In the genomic region with DNA sequence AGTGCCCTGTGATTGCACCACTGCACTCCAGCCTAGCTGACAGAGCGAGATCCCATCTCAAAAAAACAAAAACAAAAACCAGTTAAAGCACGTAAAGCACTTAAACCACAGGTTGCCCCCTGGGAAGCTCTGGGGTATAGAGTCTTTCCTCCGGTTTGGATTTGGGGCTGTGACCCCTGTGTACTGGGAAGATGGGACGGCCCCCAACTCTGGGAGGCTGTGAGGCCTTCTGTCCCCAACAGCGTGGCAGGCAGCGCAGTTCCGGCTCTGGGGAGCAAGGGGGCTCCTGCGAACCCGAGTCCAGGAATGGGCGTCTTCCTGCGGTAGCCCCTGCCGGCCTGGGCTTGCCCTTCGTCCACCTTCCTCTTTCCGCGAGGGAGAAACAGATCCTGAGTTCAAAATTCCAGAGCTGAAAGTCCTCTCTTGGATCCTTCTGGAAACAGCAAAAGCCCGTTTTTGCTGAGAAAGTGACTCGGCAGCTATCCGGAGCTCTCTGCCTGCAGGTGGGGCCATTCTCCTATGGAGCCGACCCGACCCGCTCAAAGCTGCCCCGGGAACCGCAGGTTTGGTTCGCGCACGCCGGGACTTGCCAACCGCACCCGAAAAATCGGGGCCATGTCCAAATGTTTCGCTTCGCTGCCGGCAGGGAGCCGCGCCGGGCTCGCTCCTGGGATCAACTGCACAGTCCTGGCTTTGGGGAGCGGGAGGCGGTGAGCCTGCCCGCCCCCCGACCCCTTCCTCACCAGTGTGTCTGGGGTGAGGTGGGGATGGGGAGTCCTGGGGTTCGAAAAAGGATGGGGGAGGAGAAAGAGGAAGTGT, we compare ENCODE assay signal across 8 cellular contexts. TPM values are rescaled to one million over a fixed set of nuclear protein-coding genes. Genes with fewer than 3 reads are reported as not detected.
A peak's percentile ranks its signal among the peaks of the same experiment; 100 is the strongest.
DNase-seq lines count a peak whose midpoint lies in the region; ATAC-seq and TF ChIP-seq lines count a peak whose summit lies in the region.

No MANE protein-coding gene starts in this region.

- H3K36me3 ChIP-seq in PC-3 (ENCODE audit: low read depth, low read length) (no peaks in the 10 kb centered on the region), parathyroid adenoma (ENCODE audit: control insufficient read depth, insufficient read depth, low read length) (no peaks in the 10 kb centered on the region)

- no peaks in the 10 kb centered on the region for H3K9me2 ChIP-seq in PC-3 (replicated peaks; ENCODE audit: low read length)

- DNase-seq in PC-3 (no peak), Right ventricle myocardium inferior (ENCODE audit: missing footprints) (no peak), ureter (ENCODE audit: low spot score) (peak; percentile 81)
- DNase-seq in activated naive CD4-positive, alpha-beta T cell treated with anti-CD3 and anti-CD28 coated beads, Interleukin-2, amount 50 U/mL, for 16 hours: peak; percentile 66

- peak overlapping the region; percentile 46 for H3K4me3 ChIP-seq in GM12875 (ENCODE audit: low read depth, low read length)
- no peak overlapping the region for H3K4me3 ChIP-seq in PC-3 (ENCODE audit: low read length)
- H3K4me3 ChIP-seq in parathyroid adenoma (ENCODE audit: low read depth, low read length): peak overlapping the region; percentile 32

- H3K4me1 ChIP-seq in PC-3 (ENCODE audit: insufficient read depth, low read length): peaks cover 9% of the 10 kb centered on the region
- H3K4me1 ChIP-seq in parathyroid adenoma: peaks cover 7% of the 10 kb centered on the region

- no peaks in the 10 kb centered on the region for H3K9me3 ChIP-seq in PC-3 (ENCODE audit: low read length)
- no peaks in the 10 kb centered on the region for H3K9me3 ChIP-seq in parathyroid adenoma (ENCODE audit: control insufficient read depth, low read length)

- intact Hi-C loops in PC-3 (cut with micrococcal nuclease): no loop called here
- intact Hi-C loops in Right ventricle myocardium inferior (cut with DNase I): no loop called here

- H3K79me2 ChIP-seq in PC-3 (ENCODE audit: low read length): no peaks in the 10 kb centered on the region
- H3K79me2 ChIP-seq in parathyroid adenoma: no peaks in the 10 kb centered on the region

- ATAC-seq in PC-3 (no peak; the same call in 1 of the 2 replicates), Right ventricle myocardium inferior (peak; percentile 76), GM19324 (IDR thresholded peaks at IDR 0.05; ENCODE audit: low FRiP score, unreplicated experiment) (no peak), GM21381 (IDR thresholded peaks at IDR 0.05; ENCODE audit: unreplicated experiment) (no peak)

- POLR2A ChIA-PET in PC-3 (lab: Charles Lee; ENCODE audit: unreplicated experiment): no interaction called here

- H3K27me3 ChIP-seq in PC-3 (ENCODE audit: low read length) (no peaks in the 10 kb centered on the region), parathyroid adenoma (ENCODE audit: control insufficient read depth, insufficient read depth, low read length) (no peaks in the 10 kb centered on the region)

- peak; percentile 60 for TF ChIP-seq CTCF in GM12875 (IDR thresholded peaks at IDR 0.05; ENCODE audit: borderline replicate concordance, insufficient read depth, low read depth, low read length)
- TF ChIP-seq CTCF in PC-3 (conservative IDR thresholded peaks at IDR 0.05; ENCODE audit: low read depth, low read length): peak; percentile 33; the same call in 1 of the 2 replicates
- TF ChIP-seq CTCF in parathyroid adenoma (IDR thresholded peaks at IDR 0.05): peak; percentile 34

- H3K27ac ChIP-seq in PC-3 (ENCODE audit: low read length) (no peak overlapping the region), parathyroid adenoma (peak overlapping the region; percentile 61)

- H3K4me2 ChIP-seq in PC-3 (ENCODE audit: low read length) (peak overlapping the region; percentile 10), parathyroid adenoma (ENCODE audit: low read length) (peak overlapping the region; percentile 70)

- H4K20me1 ChIP-seq in PC-3 (ENCODE audit: low read length): no peaks in the 10 kb centered on the region

- no peaks in the 10 kb centered on the region for H3F3A ChIP-seq in PC-3 (ENCODE audit: low read length, unreplicated experiment)

- no peak overlapping the region for H3K9ac ChIP-seq in PC-3 (ENCODE audit: low read length)
- no peak overlapping the region for H3K9ac ChIP-seq in parathyroid adenoma

- no peak overlapping the region for H2AFZ ChIP-seq in PC-3 (ENCODE audit: low read length)
- H2AFZ ChIP-seq in parathyroid adenoma: peak overlapping the region; percentile 91

- no TSS peak for BruUV-seq in PC-3 (replicated peaks; lab: Mats Ljungman, UMichigan)

- CTCF ChIA-PET in PC-3 (lab: Charles Lee): interaction anchor here (0.6 kb wide), 1 partner anchor 95 kb away, joined by 5 read pairs; no protein-coding TSS in a partner anchor

RNA-seq across cellular contexts. Expression of gene POLA2, which starts 36.3 kb away (rescaled TPM):
- 29.0 and 39.7 TPM in 2 replicates for total RNA-seq in PC-3 (2014; rRNA removed)
- total RNA-seq in Right ventricle myocardium inferior: 2.9 TPM
- 12.2 TPM for total RNA-seq in ureter

RNA-seq across cellular contexts. Expression of gene CAPN1, which starts 43.8 kb away (rescaled TPM):
- total RNA-seq in PC-3 (2014; rRNA removed) (307 and 407 TPM in 2 replicates), Right ventricle myocardium inferior (82.9 TPM), ureter (598 TPM)

RNA-seq across cellular contexts. Expression of gene SPDYC, which starts 55.5 kb away (rescaled TPM):
- not detected in 2 replicates for total RNA-seq in PC-3 (2014; rRNA removed)
- total RNA-seq in Right ventricle myocardium inferior: not detected
- not detected for total RNA-seq in ureter

Comparison
In these comparisons a context has a peak if more than half of its experiments do, and no peak if none do; other contexts are left out.
1. DNase-seq: peak in activated naive CD4-positive, alpha-beta T cell treated with anti-CD3 and anti-CD28 coated beads, Interleukin-2, amount 50 U/mL, for 16 hours (single experiment) and ureter (single experiment); none in PC-3 (single experiment) and Right ventricle myocardium inferior (single experiment).
2. Peak in every context shown above with its lines, with median percentiles within 50 percentile points of each other: CTCF ChIP-seq.